Comparison of ENCODE assay signal across 21 cellular contexts in the genomic region with DNA sequence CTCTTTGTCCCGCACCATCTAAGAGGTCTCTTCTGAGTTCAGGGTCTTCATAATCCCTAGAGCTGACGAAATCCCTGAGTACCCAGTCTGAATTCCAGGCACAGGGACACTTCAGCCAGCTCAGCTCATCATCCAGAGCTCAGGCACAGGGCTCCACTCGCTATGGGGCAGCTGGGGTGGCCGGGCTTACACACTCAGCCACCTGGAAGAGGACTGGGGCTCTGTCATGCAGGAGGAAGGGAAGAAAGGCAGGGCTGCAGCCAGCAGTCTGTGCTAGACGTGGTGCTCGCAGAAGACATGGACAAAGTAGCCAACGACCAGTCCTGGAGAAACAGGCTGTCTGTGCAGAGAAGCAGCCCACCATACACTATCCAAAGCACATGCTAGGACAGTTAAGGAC.
"Had no signal": no experiment of that assay in that cellular context is flagged by ENCODE, and none has a peak within 500 bp of the region (broad histone marks: within the 10 kb centered on the region; RNA-seq: fewer than 3 reads in every experiment).

No MANE protein-coding gene starts in this region.

- H3K4me1 ChIP-seq: SJCRH30 had no signal

- H3K4me3 ChIP-seq: MG63, SJCRH30 had no signal

- H3K27me3 ChIP-seq: MG63, SJCRH30 had no signal

- H3K9me3 ChIP-seq: MG63 had no signal

- H3K36me3 ChIP-seq: MG63 had no signal

- DNase-seq: Karpas-422, KG1, MG63, NCI-H1092, NCI-H1105 treated with DMSO at 0.1 percent for 48 hours, NCI-H1417 treated with DMSO at 0.1 percent for 48 hours, NCI-H146, NCI-H1694 treated with DMSO at 0.1 percent for 48 hours, NCI-H1930, NCI-H2081, NCI-H2107, NCI-H2227 treated with DMSO at 0.1 percent for 48 hours, NCI-H524, NCI-H526 treated with DMSO at 0.1 percent for 48 hours, NCI-H748 treated with DMSO at 0.1 percent for 48 hours, PC-3, SHP77 treated with DMSO at 0.1 percent for 48 hours, SJCRH30 had no signal

- H3K27ac ChIP-seq: RWPE1, SJCRH30 had no signal

- ATAC-seq: Panc1, PC-3, SK-N-SH treated with all-trans-retinoic acid at 6 μM for 48 hours had no signal
